ENCODE assay signal across 1 cellular context in the genomic region with DNA sequence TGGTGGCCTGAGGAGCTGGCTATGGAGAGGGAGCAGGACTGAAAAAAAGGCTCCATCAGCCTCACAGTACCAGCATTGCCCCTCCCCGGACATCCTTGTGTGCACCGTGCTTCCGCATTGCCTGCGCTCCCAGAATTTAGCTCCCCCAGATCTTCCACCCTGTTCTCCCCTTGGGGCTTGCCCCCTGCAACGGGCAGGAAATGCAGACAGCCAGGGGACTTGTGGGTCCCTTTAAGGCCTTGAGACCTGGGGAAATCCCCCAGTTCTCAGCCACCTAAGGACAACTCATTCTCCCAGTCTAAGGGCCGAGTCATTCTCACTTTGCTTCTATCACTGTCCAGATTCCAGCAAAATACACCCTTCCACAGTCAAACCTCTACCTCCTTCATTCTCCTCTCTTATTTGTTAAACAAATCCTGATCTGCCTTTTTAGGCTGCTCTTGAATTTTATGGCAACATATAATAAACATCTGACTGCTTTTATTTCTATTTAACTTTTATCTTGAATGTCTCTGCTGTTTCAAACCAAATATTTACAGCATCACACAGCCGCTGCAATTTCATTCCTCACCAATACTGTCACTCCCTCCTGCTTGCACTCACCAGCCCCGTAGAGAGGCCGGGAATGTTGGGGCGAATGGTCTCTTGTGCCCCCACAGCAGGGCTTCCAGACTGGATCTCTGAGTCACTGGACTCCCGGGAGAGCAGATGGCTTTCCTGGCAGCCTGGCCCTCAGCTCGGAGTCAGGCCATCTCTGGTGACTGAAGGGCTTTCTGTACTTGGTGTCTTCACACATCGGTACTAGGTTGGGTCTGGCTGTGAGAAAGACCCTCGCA.
TF ChIP-seq lines count a peak whose summit lies in the region.

No MANE protein-coding gene starts in this region.

TF ChIP-seq in SK-N-SH, 30 proteins besides CTCF, POLR2A, EP300 and RAD21 (continued from another document):
- TF ChIP-seq, protein P1, sequence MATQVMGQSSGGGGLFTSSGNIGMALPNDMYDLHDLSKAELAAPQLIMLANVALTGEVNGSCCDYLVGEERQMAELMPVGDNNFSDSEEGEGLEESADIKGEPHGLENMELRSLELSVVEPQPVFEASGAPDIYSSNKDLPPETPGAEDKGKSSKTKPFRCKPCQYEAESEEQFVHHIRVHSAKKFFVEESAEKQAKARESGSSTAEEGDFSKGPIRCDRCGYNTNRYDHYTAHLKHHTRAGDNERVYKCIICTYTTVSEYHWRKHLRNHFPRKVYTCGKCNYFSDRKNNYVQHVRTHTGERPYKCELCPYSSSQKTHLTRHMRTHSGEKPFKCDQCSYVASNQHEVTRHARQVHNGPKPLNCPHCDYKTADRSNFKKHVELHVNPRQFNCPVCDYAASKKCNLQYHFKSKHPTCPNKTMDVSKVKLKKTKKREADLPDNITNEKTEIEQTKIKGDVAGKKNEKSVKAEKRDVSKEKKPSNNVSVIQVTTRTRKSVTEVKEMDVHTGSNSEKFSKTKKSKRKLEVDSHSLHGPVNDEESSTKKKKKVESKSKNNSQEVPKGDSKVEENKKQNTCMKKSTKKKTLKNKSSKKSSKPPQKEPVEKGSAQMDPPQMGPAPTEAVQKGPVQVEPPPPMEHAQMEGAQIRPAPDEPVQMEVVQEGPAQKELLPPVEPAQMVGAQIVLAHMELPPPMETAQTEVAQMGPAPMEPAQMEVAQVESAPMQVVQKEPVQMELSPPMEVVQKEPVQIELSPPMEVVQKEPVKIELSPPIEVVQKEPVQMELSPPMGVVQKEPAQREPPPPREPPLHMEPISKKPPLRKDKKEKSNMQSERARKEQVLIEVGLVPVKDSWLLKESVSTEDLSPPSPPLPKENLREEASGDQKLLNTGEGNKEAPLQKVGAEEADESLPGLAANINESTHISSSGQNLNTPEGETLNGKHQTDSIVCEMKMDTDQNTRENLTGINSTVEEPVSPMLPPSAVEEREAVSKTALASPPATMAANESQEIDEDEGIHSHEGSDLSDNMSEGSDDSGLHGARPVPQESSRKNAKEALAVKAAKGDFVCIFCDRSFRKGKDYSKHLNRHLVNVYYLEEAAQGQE (IDR thresholded peaks at IDR 0.05; ENCODE audit: low read depth, low read length) = 0 out of 2 replicates have a peak, but pooled peaks have one; percentile 31
- peak; percentile 44; the same call in 1 of the 2 replicates for TF ChIP-seq TEAD4 (IDR thresholded peaks at IDR 0.05; ENCODE audit: borderline replicate concordance, insufficient read depth)
